In the genomic region with DNA sequence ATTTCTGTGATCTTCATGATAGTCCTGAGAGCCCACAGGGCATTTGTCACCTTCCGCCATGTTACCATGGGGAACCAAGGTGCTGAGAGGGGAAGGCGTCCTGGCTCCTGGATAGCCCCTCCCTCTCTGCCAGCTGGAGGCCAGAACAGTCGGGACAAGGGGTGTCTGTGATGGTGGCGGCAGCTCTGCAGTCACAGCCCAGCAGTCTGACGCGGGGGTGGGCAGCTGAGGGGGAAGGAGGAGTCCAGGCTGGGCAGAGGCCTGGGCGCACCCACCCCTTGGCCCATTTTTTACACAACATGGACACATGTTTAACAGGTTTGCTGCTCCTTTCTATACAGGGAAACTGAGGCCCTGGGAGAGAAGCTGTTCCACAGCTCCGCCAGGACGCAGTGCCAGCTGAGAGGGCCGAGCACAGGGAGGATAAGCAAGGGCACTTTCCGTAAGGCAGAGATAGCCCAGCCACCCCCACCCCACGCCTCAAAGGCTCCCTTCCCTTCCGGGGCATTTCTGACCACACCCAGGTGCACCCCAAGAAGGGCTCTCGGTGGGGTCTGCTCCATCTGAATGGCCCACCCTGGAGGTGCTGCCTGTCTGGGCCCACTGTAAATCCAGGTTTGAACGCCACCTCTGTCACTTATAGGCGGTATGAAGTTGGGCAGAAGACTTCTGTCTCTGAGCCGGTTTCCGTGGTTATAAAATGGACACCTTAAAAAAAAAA, we compare ENCODE assay signal across 12 cellular contexts. TPM values are rescaled to one million over a fixed set of nuclear protein-coding genes. Genes with fewer than 3 reads are reported as not detected.
DNase-seq lines count a peak whose midpoint lies in the region; ATAC-seq and TF ChIP-seq lines count a peak whose summit lies in the region.
"Had no signal": no experiment of that assay in that cellular context is flagged by ENCODE, and none has a peak within 500 bp of the region (broad histone marks: within the 10 kb centered on the region; RNA-seq: fewer than 3 reads in every experiment).

No MANE protein-coding gene starts in this region.

- peaks cover 0 to 68% (median 24%) of the 10 kb centered on the region in 9 donors for H3K36me3 ChIP-seq in heart right ventricle
- H3K36me3 ChIP-seq in mucosa of stomach (ENCODE audit: control insufficient read depth, insufficient read depth, low read length), result peaks cover 6% of the 10 kb centered on the region
- peaks cover 35% of the 10 kb centered on the region for H3K36me3 ChIP-seq in upper lobe of right lung

- intact Hi-C loops in heart right ventricle (cut with DNase I) (no loop called here), Right ventricle myocardium superior (cut with DNase I) (no loop called here), upper lobe of right lung (cut with DNase I) (no loop called here)

- DNase-seq in heart right ventricle (no peak), Right ventricle myocardium superior (no peak), caudate nucleus (lab: John Stamatoyannopoulos, UW) (peak in 14 of 61 donors; percentile 15 to 46 (median 37)), upper lobe of right lung (no peak), NCI-H2171 (lab: John Stamatoyannopoulos, UW) (no peak)
- DNase-seq: activated CD4-positive, alpha-beta T cell treated with anti-CD3 and anti-CD28 coated beads, Interleukin-2, amount 50 U/mL, for 4 hours; SHP77; stimulated activated CD4-positive, alpha-beta T cell treated with anti-CD3 and anti-CD28 coated beads, Interleukin-4, amount 100 ng/mL, for 1 hour had no signal

- 78 to 86% methylated on average over 18 of the region's 18 CpGs for WGBS in heart right ventricle, 2 donors

- no peaks in the 10 kb centered on the region for H3K27me3 ChIP-seq in heart right ventricle
- no peaks in the 10 kb centered on the region for H3K27me3 ChIP-seq in mucosa of stomach (ENCODE audit: control insufficient read depth, insufficient read depth, low read length)
- H3K27me3 ChIP-seq in upper lobe of right lung, result no peaks in the 10 kb centered on the region

- H3K9ac ChIP-seq in mucosa of stomach (ENCODE audit: low read length), result peak overlapping the region; percentile 5

- TF ChIP-seq CTCF in heart right ventricle (IDR thresholded peaks at IDR 0.05) (no peak), upper lobe of right lung (IDR thresholded peaks at IDR 0.05) (no peak)

- peak overlapping the region; percentile 19 to 86 (median 64) for H3K27ac ChIP-seq in heart right ventricle
- H3K27ac ChIP-seq in caudate nucleus (ENCODE audit: low read depth, low read length), result peak overlapping the region; percentile 60
- H3K27ac ChIP-seq in upper lobe of right lung, result peak overlapping the region; percentile 49

- H3K4me3 ChIP-seq in heart right ventricle (no peak overlapping the region), mucosa of stomach (ENCODE audit: low read length) (no peak overlapping the region), upper lobe of right lung (no peak overlapping the region)

- ATAC-seq in heart right ventricle (no peak), Right ventricle myocardium superior (ENCODE audit: poor library complexity) (no peak), upper lobe of right lung (no peak), GM19351 (IDR thresholded peaks at IDR 0.05; ENCODE audit: unreplicated experiment) (no peak), SK-N-SH treated with all-trans-retinoic acid at 6 μM for 48 hours (no peak)

- H3K4me1 ChIP-seq in heart right ventricle (peaks cover 15 to 57% (median 48%) of the 10 kb centered on the region in 9 donors), mucosa of stomach (ENCODE audit: control insufficient read depth, insufficient read depth, low read length) (peaks cover 52% of the 10 kb centered on the region), upper lobe of right lung (peaks cover 34% of the 10 kb centered on the region)

- H3K9me3 ChIP-seq in heart right ventricle (no peaks in the 10 kb centered on the region), mucosa of stomach (ENCODE audit: control insufficient read depth, low read length) (no peaks in the 10 kb centered on the region), upper lobe of right lung (no peaks in the 10 kb centered on the region)

TF ChIP-seq in SK-N-SH treated with all-trans-retinoic acid at 6 μM for 48 hours, 23 proteins besides CTCF, POLR2A, EP300 and RAD21:
- TF ChIP-seq RARB (CRISPR knock-in tag; IDR thresholded peaks at IDR 0.05) (no peak), ZFP3 (CRISPR knock-in tag; IDR thresholded peaks at IDR 0.05) (no peak)

RNA-seq across cellular contexts. Expression of a gene that starts 17.1 kb away (rescaled TPM):
- total RNA-seq in heart right ventricle (10 to 100 TPM; 15.2 to 45.1 (median 19.6) TPM), Right ventricle myocardium superior (20.2 TPM), upper lobe of right lung (68.1 TPM)
- polyA plus RNA-seq in heart right ventricle, result 10 to 100 TPM; 13.2 to 41.7 TPM

RNA-seq across cellular contexts. Expression of a gene that starts 17.3 kb away (rescaled TPM):
- total RNA-seq in heart right ventricle (10 to 100 TPM in 7 of 10 donors, 1 to 10 TPM in 3; 8.9 to 20.3 (median 11.1) TPM), Right ventricle myocardium superior (12.6 TPM), upper lobe of right lung (6.6 TPM)
- 10 to 100 TPM; 10.9 to 12.7 TPM for polyA plus RNA-seq in heart right ventricle

RNA-seq across cellular contexts. Expression of a gene that starts 21.8 kb away (rescaled TPM):
- total RNA-seq in heart right ventricle, result 10 to 100 TPM; 14.7 to 38.9 (median 21.8) TPM
- 10 to 100 TPM; 26.3 to 49.2 TPM for polyA plus RNA-seq in heart right ventricle
- total RNA-seq in Right ventricle myocardium superior, result 28.7 TPM
- total RNA-seq in upper lobe of right lung, result 46.5 TPM
- polyA plus RNA-seq: neural cell had no signal

RNA-seq across cellular contexts. Expression of a gene that starts 48.4 kb away (rescaled TPM):
- total RNA-seq in heart right ventricle (10 to 100 TPM in 3 of 10 donors, 1 to 10 TPM in 7; 6.0 to 12.0 (median 8.8) TPM), Right ventricle myocardium superior (6.4 TPM), upper lobe of right lung (15.5 TPM)
- 10 to 100 TPM in 1 of 2 donors, 1 to 10 TPM in 1; 5.0 to 14.2 TPM for polyA plus RNA-seq in heart right ventricle

RNA-seq across cellular contexts. Expression of a gene that starts 48.5 kb away (rescaled TPM):
- 10 to 100 TPM; 16.1 to 27.3 (median 20.6) TPM for total RNA-seq in heart right ventricle
- polyA plus RNA-seq in heart right ventricle, result 10 to 100 TPM; 12.7 to 20.6 TPM
- 21.0 TPM for total RNA-seq in Right ventricle myocardium superior
- total RNA-seq in upper lobe of right lung, result 49.6 TPM
